In genomic region chr12:10749700-10750384, GRCh38 we compare ENCODE assay signal across 8 cellular contexts. TPM values are rescaled to one million over a fixed set of nuclear protein-coding genes. Genes with fewer than 3 reads are reported as not detected.
DNase-seq lines count a peak whose midpoint lies in the region; ATAC-seq, FAIRE-seq and TF ChIP-seq lines count a peak whose summit lies in the region.

No MANE protein-coding gene starts in this region.

- DNase-seq in DMS153 treated with DMSO at 0.1 percent for 48 hours (lab: John Stamatoyannopoulos, UW; ENCODE audit: unreplicated experiment): peak; percentile 86
- peak; percentile 90 for DNase-seq in KBM-7
- peak; percentile 76 for DNase-seq in RCC 7860 (ENCODE audit: low spot score)
- peak; percentile 66 for DNase-seq in activated T-helper 1 cell treated with anti-CD3 and anti-CD28 coated beads, Interleukin-12 subunit alpha, Interleukin-12 subunit beta, Interleukin-2, Interleukin-4 antibody, amounts not matched to agents 30 ng/mL and 10 ng/mL and 1 ng/mL, durations not matched to agents 14 hours and 24 hours and 36 hours (ENCODE audit: low spot score)
- peak; percentile 98 for DNase-seq in fibroblast of pulmonary artery (ENCODE audit: low read depth)
- DNase-seq in neural crest cell (ENCODE audit: low read depth, low spot score): peak; percentile 68
- DNase-seq in stomach: peak; percentile 70

- H3K9me3 ChIP-seq in stomach: no peaks in the 10 kb centered on the region

- peaks cover 0 to 12% (median 0%) of the 10 kb centered on the region in 3 donors for H3K27me3 ChIP-seq in stomach

- no peaks in the 10 kb centered on the region for H3K36me3 ChIP-seq in stomach

- H3K27ac ChIP-seq in stomach: peak overlapping the region in 4 of 5 donors; percentile 3 to 77 (median 40)

- peak; percentile 98 for ATAC-seq in GM21529 (IDR thresholded peaks at IDR 0.05; ENCODE audit: unreplicated experiment)

- H3K4me1 Mint-ChIP-seq in activated T-helper 1 cell treated with anti-CD3 and anti-CD28 coated beads, Interleukin-12 subunit alpha, Interleukin-12 subunit beta, Interleukin-2, Interleukin-4 antibody, amounts not matched to agents 30 ng/mL and 10 ng/mL and 1 ng/mL, durations not matched to agents 14 hours and 24 hours and 36 hours (ENCODE audit: low read depth): peaks cover 36% of the 10 kb centered on the region
- H3K4me1 Mint-ChIP-seq in neural crest cell: peaks cover 13% of the 10 kb centered on the region

- no peaks in the 10 kb centered on the region for H3K9me3 Mint-ChIP-seq in activated T-helper 1 cell treated with anti-CD3 and anti-CD28 coated beads, Interleukin-12 subunit alpha, Interleukin-12 subunit beta, Interleukin-2, Interleukin-4 antibody, amounts not matched to agents 30 ng/mL and 10 ng/mL and 1 ng/mL, durations not matched to agents 14 hours and 24 hours and 36 hours
- no peaks in the 10 kb centered on the region for H3K9me3 Mint-ChIP-seq in neural crest cell

- FAIRE-seq in RCC 7860 (lab: Jason Lieb, UNC): peak; percentile 89

- H3K36me3 Mint-ChIP-seq in activated T-helper 1 cell treated with anti-CD3 and anti-CD28 coated beads, Interleukin-12 subunit alpha, Interleukin-12 subunit beta, Interleukin-2, Interleukin-4 antibody, amounts not matched to agents 30 ng/mL and 10 ng/mL and 1 ng/mL, durations not matched to agents 14 hours and 24 hours and 36 hours (ENCODE audit: low read depth): peaks cover 2% of the 10 kb centered on the region
- H3K36me3 Mint-ChIP-seq in neural crest cell (ENCODE audit: low read depth): no peaks in the 10 kb centered on the region

- WGBS in stomach, 5 donors: 7 to 8% (median 8%) methylated on average over 17 of the region's 17 CpGs

- peak overlapping the region; percentile 34 for H3K27ac Mint-ChIP-seq in activated T-helper 1 cell treated with anti-CD3 and anti-CD28 coated beads, Interleukin-12 subunit alpha, Interleukin-12 subunit beta, Interleukin-2, Interleukin-4 antibody, amounts not matched to agents 30 ng/mL and 10 ng/mL and 1 ng/mL, durations not matched to agents 14 hours and 24 hours and 36 hours
- H3K27ac Mint-ChIP-seq in neural crest cell (ENCODE audit: unreplicated experiment): peak overlapping the region; percentile 91

- peak; percentile 71 for TF ChIP-seq EP300 in stomach (IDR thresholded peaks at IDR 0.05)

- peaks cover 24% of the 10 kb centered on the region for H3K27me3 Mint-ChIP-seq in activated T-helper 1 cell treated with anti-CD3 and anti-CD28 coated beads, Interleukin-12 subunit alpha, Interleukin-12 subunit beta, Interleukin-2, Interleukin-4 antibody, amounts not matched to agents 30 ng/mL and 10 ng/mL and 1 ng/mL, durations not matched to agents 14 hours and 24 hours and 36 hours (ENCODE audit: insufficient read depth)
- H3K27me3 Mint-ChIP-seq in neural crest cell (ENCODE audit: low read depth): peaks cover 30% of the 10 kb centered on the region

- TF ChIP-seq CTCF in fibroblast of pulmonary artery (IDR thresholded peaks at IDR 0.05; ENCODE audit: low read length, missing control alignments) (peak; percentile 96), neural crest cell (conservative IDR thresholded peaks at IDR 0.05) (peak; percentile 99), stomach (IDR thresholded peaks at IDR 0.05) (peak in 6 of 7 experiments; percentile 80 to 98 (median 88))

- in situ Hi-C loops in KBM-7 (cut with MboI; ENCODE audit: low pct_unique_long_range_greater_than_20kb, low sequenced_read_pairs): loop anchor here (25.0 kb wide), 1 partner anchor 437 kb away; the partner anchor contains the start of gene TAS2R42

- H3K4me1 ChIP-seq in stomach: peaks cover 0 to 10% (median 3%) of the 10 kb centered on the region in 4 donors

- TF ChIP-seq POLR2A in stomach (IDR thresholded peaks at IDR 0.05): no peak

- peak overlapping the region; percentile 29 for H3K4me3 ChIP-seq in fibroblast of pulmonary artery (replicated peaks; ENCODE audit: low read depth, low read length)
- peak overlapping the region in 3 of 4 donors; percentile 22 to 31 (median 22) for H3K4me3 ChIP-seq in stomach

- H3K4me3 Mint-ChIP-seq in activated T-helper 1 cell treated with anti-CD3 and anti-CD28 coated beads, Interleukin-12 subunit alpha, Interleukin-12 subunit beta, Interleukin-2, Interleukin-4 antibody, amounts not matched to agents 30 ng/mL and 10 ng/mL and 1 ng/mL, durations not matched to agents 14 hours and 24 hours and 36 hours: peak overlapping the region; percentile 62
- peak overlapping the region; percentile 79 for H3K4me3 Mint-ChIP-seq in neural crest cell

- intact Hi-C loops in activated T-helper 1 cell treated with anti-CD3 and anti-CD28 coated beads, Interleukin-12 subunit alpha, Interleukin-12 subunit beta, Interleukin-2, Interleukin-4 antibody, amounts not matched to agents 30 ng/mL and 10 ng/mL and 1 ng/mL, durations not matched to agents 14 hours and 24 hours and 36 hours (cut with micrococcal nuclease): loop anchor here (1.0 to 10.0 kb wide), 8 partner anchors 27 to 598 kb away; partner anchors contain the start of genes MAGOHB, SMIM10L1, STYK1 and YBX3
- intact Hi-C loops in stomach (cut with DNase I; ENCODE audit: low total_unique reads): loop anchor here (10.0 kb wide), 1 partner anchor 135 kb away; the partner anchor contains the start of gene MAGOHB

RNA-seq across cellular contexts. Expression of gene YBX3, which starts 26.7 kb away (rescaled TPM):
- total RNA-seq in activated T-helper 1 cell treated with anti-CD3 and anti-CD28 coated beads, Interleukin-12 subunit alpha, Interleukin-12 subunit beta, Interleukin-2, Interleukin-4 antibody, amounts not matched to agents 30 ng/mL and 10 ng/mL and 1 ng/mL, durations not matched to agents 14 hours and 24 hours and 36 hours: 198 and 207 TPM in 2 replicates
- total RNA-seq in neural crest cell (86.8 and 90.4 TPM in 2 replicates), stomach (100 to 1,000 TPM; 159 to 585 (median 324) TPM)
- 100 to 1,000 TPM; 158 to 302 (median 214) TPM for polyA plus RNA-seq in stomach

RNA-seq across cellular contexts. Expression of gene TAS2R7, which starts 52.6 kb away (rescaled TPM):
- not detected in 2 replicates for total RNA-seq in activated T-helper 1 cell treated with anti-CD3 and anti-CD28 coated beads, Interleukin-12 subunit alpha, Interleukin-12 subunit beta, Interleukin-2, Interleukin-4 antibody, amounts not matched to agents 30 ng/mL and 10 ng/mL and 1 ng/mL, durations not matched to agents 14 hours and 24 hours and 36 hours
- total RNA-seq in neural crest cell: 0.21 TPM in 1 of 2 replicates, not detected in the other
- total RNA-seq in stomach: not detected
- not detected for polyA plus RNA-seq in stomach

RNA-seq across cellular contexts. Expression of gene TAS2R8, which starts 57.2 kb away (rescaled TPM):
- not detected in 2 replicates for total RNA-seq in activated T-helper 1 cell treated with anti-CD3 and anti-CD28 coated beads, Interleukin-12 subunit alpha, Interleukin-12 subunit beta, Interleukin-2, Interleukin-4 antibody, amounts not matched to agents 30 ng/mL and 10 ng/mL and 1 ng/mL, durations not matched to agents 14 hours and 24 hours and 36 hours
- total RNA-seq in neural crest cell (not detected in 2 replicates), stomach (not detected)
- not detected for polyA plus RNA-seq in stomach

Comparison
In these comparisons a context has a peak if more than half of its experiments do, and no peak if none do; other contexts are left out.
1. Peak in every context shown above with its lines: DNase-seq, ATAC-seq, H3K4me3 ChIP-seq and H3K27ac ChIP-seq.